8 cellular contexts compared by ENCODE assay signal in genomic region chr6:31663961-31664789, GRCh38. TPM values are rescaled to one million over a fixed set of nuclear protein-coding genes. Genes with fewer than 3 reads are reported as not detected.
A peak's percentile ranks its signal among the peaks of the same experiment; 100 is the strongest.
DNase-seq lines count a peak whose midpoint lies in the region; ATAC-seq, FAIRE-seq and TF ChIP-seq lines count a peak whose summit lies in the region.

No MANE protein-coding gene starts in this region.

- H3K27me3 ChIP-seq in DOHH2 (ENCODE audit: control insufficient read depth, low read length), result no peaks in the 10 kb centered on the region
- no peaks in the 10 kb centered on the region for H3K27me3 ChIP-seq in MM.1S (replicated peaks; ENCODE audit: insufficient read depth, low read length)
- no peaks in the 10 kb centered on the region for H3K27me3 ChIP-seq in astrocyte (ENCODE audit: insufficient read depth, low read length)

- peaks cover 11% of the 10 kb centered on the region; the same call in 1 of the 2 replicates for H4K20me1 ChIP-seq in DOHH2 (ENCODE audit: control insufficient read depth, insufficient read depth, low read depth, low read length)
- no peaks in the 10 kb centered on the region for H4K20me1 ChIP-seq in MM.1S (ENCODE audit: insufficient read depth, low read length)
- H4K20me1 ChIP-seq in astrocyte (ENCODE audit: insufficient read depth, low read length), result peaks cover 29% of the 10 kb centered on the region

- peaks cover 34% of the 10 kb centered on the region for H3K4me1 Mint-ChIP-seq in astrocyte (ENCODE audit: low read depth, unreplicated experiment)

- H3K4me3 ChIP-seq in DOHH2 (ENCODE audit: low read length) (peak overlapping the region; percentile 95), MM.1S (ENCODE audit: low read length) (peak overlapping the region; percentile 99), astrocyte (ENCODE audit: insufficient read depth, low read depth, low read length) (peak overlapping the region; percentile 94), kidney (ENCODE audit: low read length in 2 of 2) (peak overlapping the region; percentile 94)

- no peaks in the 10 kb centered on the region for H3K9me3 Mint-ChIP-seq in astrocyte (ENCODE audit: unreplicated experiment)

- no peaks in the 10 kb centered on the region for H3K9me3 ChIP-seq in DOHH2 (ENCODE audit: control insufficient read depth, insufficient read depth, low read length)
- H3K9me3 ChIP-seq in MM.1S (replicated peaks; ENCODE audit: insufficient read depth, low read length), result no peaks in the 10 kb centered on the region
- no peaks in the 10 kb centered on the region for H3K9me3 ChIP-seq in astrocyte (ENCODE audit: insufficient read depth, low read depth, low read length)
- no peaks in the 10 kb centered on the region for H3K9me3 ChIP-seq in kidney (ENCODE audit: control insufficient read depth in 1 of 2, low read length in 2 of 2)

- TF ChIP-seq CTCF in DOHH2 (IDR thresholded peaks at IDR 0.05; ENCODE audit: low read depth, low read length, poor library complexity, severe bottlenecking) (no peak), MM.1S (IDR thresholded peaks at IDR 0.05; ENCODE audit: low read length) (no peak), astrocyte (IDR thresholded peaks at IDR 0.05; ENCODE audit: insufficient read depth, low read depth, low read length) (no peak), kidney (IDR thresholded peaks at IDR 0.05; ENCODE audit: borderline replicate concordance, extremely low read depth, insufficient read depth) (no peak)

- H3K36me3 ChIP-seq in DOHH2 (ENCODE audit: control insufficient read depth, low read length), result peaks cover 78% of the 10 kb centered on the region
- peaks cover 13% of the 10 kb centered on the region for H3K36me3 ChIP-seq in MM.1S (replicated peaks; ENCODE audit: insufficient read depth, low read length)
- peaks cover 24% of the 10 kb centered on the region for H3K36me3 ChIP-seq in astrocyte (ENCODE audit: insufficient read depth, low read length)
- peaks cover 17 to 20% of the 10 kb centered on the region in 2 donors for H3K36me3 ChIP-seq in kidney (ENCODE audit: control insufficient read depth in 1 of 2, insufficient read depth in 2 of 2, low read length in 2 of 2)

- H3K79me2 ChIP-seq in DOHH2 (ENCODE audit: control insufficient read depth, low read length) (peaks cover 79% of the 10 kb centered on the region), MM.1S (ENCODE audit: low read length) (peaks cover 78% of the 10 kb centered on the region), astrocyte (ENCODE audit: insufficient read depth, low read length) (peaks cover 87% of the 10 kb centered on the region)

- H3K4me1 ChIP-seq in DOHH2 (ENCODE audit: control insufficient read depth, low read length), result peaks cover 56% of the 10 kb centered on the region
- H3K4me1 ChIP-seq in MM.1S (ENCODE audit: low read length), result peaks cover 36% of the 10 kb centered on the region
- H3K4me1 ChIP-seq in astrocyte (ENCODE audit: insufficient read depth, low read length), result peaks cover 38% of the 10 kb centered on the region
- H3K4me1 ChIP-seq in kidney (ENCODE audit: control insufficient read depth in 1 of 2, insufficient read depth in 1 of 2, low read depth in 1 of 2, low read length in 2 of 2), result peaks cover 35 to 36% of the 10 kb centered on the region in 2 donors

- peaks cover 14% of the 10 kb centered on the region for H3K36me3 Mint-ChIP-seq in astrocyte (ENCODE audit: low read depth, unreplicated experiment)

- peak overlapping the region; percentile 98 for H3K4me3 Mint-ChIP-seq in astrocyte (ENCODE audit: unreplicated experiment)

- peaks cover 11% of the 10 kb centered on the region for H3F3A ChIP-seq in DOHH2 (ENCODE audit: control insufficient read depth, insufficient read depth)
- H3F3A ChIP-seq in MM.1S (ENCODE audit: insufficient read depth, low read length), result peaks cover 20% of the 10 kb centered on the region

- no peak for TF ChIP-seq POLR2A in GM12891 (IDR thresholded peaks at IDR 0.05; ENCODE audit: low read depth, low read length)

- FAIRE-seq in astrocyte (lab: Jason Lieb, UNC) (no peak), kidney (lab: Jason Lieb, UNC) (no peak), GM12891 (lab: Jason Lieb, UNC) (no peak)

- H3K4me2 ChIP-seq in DOHH2 (ENCODE audit: low read length) (peak overlapping the region; percentile 99), MM.1S (ENCODE audit: low read depth, low read length) (peak overlapping the region; percentile 97), astrocyte (ENCODE audit: low read length) (peak overlapping the region; percentile 98)

- peak overlapping the region; percentile 95 for H3K27ac Mint-ChIP-seq in astrocyte (ENCODE audit: unreplicated experiment)

- H3K27ac ChIP-seq in DOHH2 (ENCODE audit: low read depth, low read length) (peak overlapping the region; percentile 97), MM.1S (ENCODE audit: low read length) (peak overlapping the region; percentile 99; the same call in 1 of the 2 replicates), astrocyte (ENCODE audit: low read depth, low read length) (peak overlapping the region; percentile 90), kidney (ENCODE audit: low read depth in 2 of 2, low read length in 2 of 2) (peak overlapping the region; percentile 85 to 97)

- intact Hi-C loops in kidney (cut with DNase I), result no loop called here

- ATAC-seq in GM21825 (IDR thresholded peaks at IDR 0.05; ENCODE audit: unreplicated experiment), result no peak

- peak; percentile 10 for DNase-seq in MM.1S
- peak; percentile 74 for DNase-seq in astrocyte (ENCODE audit: low read depth)
- peak; percentile 78 for DNase-seq in kidney
- peak; percentile 55 for DNase-seq in stromal cell of bone marrow (ENCODE audit: low read depth)
- DNase-seq in ureter (ENCODE audit: low spot score), result no peak
- DNase-seq in GM12891 (ENCODE audit: insufficient read length, low spot score), result no peak

- H3K27me3 Mint-ChIP-seq in astrocyte (ENCODE audit: low read depth, unreplicated experiment), result no peaks in the 10 kb centered on the region

- H2AFZ ChIP-seq in MM.1S (ENCODE audit: low read length) (peak overlapping the region; percentile 82; the same call in 1 of the 2 replicates), astrocyte (ENCODE audit: low read depth, low read length) (peak overlapping the region; percentile 57)

- peak overlapping the region; percentile 100 for H3K9ac ChIP-seq in MM.1S (ENCODE audit: low read length)
- H3K9ac ChIP-seq in astrocyte (ENCODE audit: low read length), result peak overlapping the region; percentile 99
- H3K9ac ChIP-seq in kidney (ENCODE audit: low read length in 2 of 2), result peak overlapping the region; percentile 68 to 77

- H3K9me2 ChIP-seq in DOHH2 (replicated peaks; ENCODE audit: control insufficient read depth, low read length) (no peaks in the 10 kb centered on the region), MM.1S (replicated peaks; ENCODE audit: insufficient read depth, low read length) (no peaks in the 10 kb centered on the region)

TF ChIP-seq in GM12891, 5 proteins besides CTCF, POLR2A, EP300 and RAD21:
- TF ChIP-seq POU2F2 (IDR thresholded peaks at IDR 0.05; ENCODE audit: low read depth, low read length), result no peak
- no peak for TF ChIP-seq POLR2AphosphoS5 (IDR thresholded peaks at IDR 0.05; ENCODE audit: low read depth, low read length)

RNA-seq across cellular contexts. Expression of gene GPANK1, which starts 0.6 kb away (rescaled TPM):
- total RNA-seq in astrocyte (11.7 and 13.8 TPM in 2 replicates), kidney (17.7 TPM), ureter (15.3 TPM)
- polyA plus RNA-seq in kidney (ENCODE audit: insufficient read depth, low read depth, low replicate concordance), result 28.6 TPM
- 20.1 TPM for polyA plus RNA-seq in GM12891 (2012; ENCODE audit: low read depth, missing spikeins)

RNA-seq across cellular contexts. Expression of gene CSNK2B, which starts 1.7 kb away (rescaled TPM):
- 200 and 208 TPM in 2 replicates for total RNA-seq in astrocyte
- 130 TPM for total RNA-seq in kidney
- 270 TPM for polyA plus RNA-seq in kidney (ENCODE audit: insufficient read depth, low read depth, low replicate concordance)
- total RNA-seq in ureter, result 149 TPM
- polyA plus RNA-seq in GM12891 (2012; ENCODE audit: low read depth, missing spikeins), result 322 TPM

RNA-seq across cellular contexts. Expression of gene C6orf47, which starts 3.6 kb away (rescaled TPM):
- 14.7 and 15.5 TPM in 2 replicates for total RNA-seq in astrocyte
- 26.5 TPM for total RNA-seq in kidney
- polyA plus RNA-seq in kidney (ENCODE audit: insufficient read depth, low read depth, low replicate concordance), result 25.5 TPM
- total RNA-seq in ureter, result 21.5 TPM
- 13.6 TPM for polyA plus RNA-seq in GM12891 (2012; ENCODE audit: low read depth, missing spikeins)

RNA-seq across cellular contexts. Expression of gene LY6G5B, which starts 5.6 kb away (rescaled TPM):
- total RNA-seq in astrocyte (17.5 and 20.3 TPM in 2 replicates), kidney (15.1 TPM), ureter (20.6 TPM)
- 2.5 TPM for polyA plus RNA-seq in kidney (ENCODE audit: insufficient read depth, low read depth, low replicate concordance)
- 26.0 TPM for polyA plus RNA-seq in GM12891 (2012; ENCODE audit: low read depth, missing spikeins)

RNA-seq across cellular contexts. Expression of gene APOM, which starts 8.5 kb away (rescaled TPM):
- 0.89 and 1.2 TPM in 2 replicates for total RNA-seq in astrocyte
- 4.6 TPM for total RNA-seq in kidney
- polyA plus RNA-seq in kidney (ENCODE audit: insufficient read depth, low read depth, low replicate concordance), result 154 TPM
- total RNA-seq in ureter, result 2.4 TPM
- 4.3 TPM for polyA plus RNA-seq in GM12891 (2012; ENCODE audit: low read depth, missing spikeins)

Comparison
In these comparisons a context has a peak if more than half of its experiments do, and no peak if none do; other contexts are left out.
1. DNase-seq: peak in MM.1S (single experiment), astrocyte (single experiment), kidney (single experiment) and stromal cell of bone marrow (single experiment); none in ureter (single experiment) and GM12891 (single experiment).
2. Peak in every context shown above with its lines, with median percentiles within 50 percentile points of each other: H3K27ac ChIP-seq, H3K4me2 ChIP-seq, H3K4me3 ChIP-seq and H3K9ac ChIP-seq.